Comparison of ENCODE assay signal across 21 cellular contexts in the genomic region with DNA sequence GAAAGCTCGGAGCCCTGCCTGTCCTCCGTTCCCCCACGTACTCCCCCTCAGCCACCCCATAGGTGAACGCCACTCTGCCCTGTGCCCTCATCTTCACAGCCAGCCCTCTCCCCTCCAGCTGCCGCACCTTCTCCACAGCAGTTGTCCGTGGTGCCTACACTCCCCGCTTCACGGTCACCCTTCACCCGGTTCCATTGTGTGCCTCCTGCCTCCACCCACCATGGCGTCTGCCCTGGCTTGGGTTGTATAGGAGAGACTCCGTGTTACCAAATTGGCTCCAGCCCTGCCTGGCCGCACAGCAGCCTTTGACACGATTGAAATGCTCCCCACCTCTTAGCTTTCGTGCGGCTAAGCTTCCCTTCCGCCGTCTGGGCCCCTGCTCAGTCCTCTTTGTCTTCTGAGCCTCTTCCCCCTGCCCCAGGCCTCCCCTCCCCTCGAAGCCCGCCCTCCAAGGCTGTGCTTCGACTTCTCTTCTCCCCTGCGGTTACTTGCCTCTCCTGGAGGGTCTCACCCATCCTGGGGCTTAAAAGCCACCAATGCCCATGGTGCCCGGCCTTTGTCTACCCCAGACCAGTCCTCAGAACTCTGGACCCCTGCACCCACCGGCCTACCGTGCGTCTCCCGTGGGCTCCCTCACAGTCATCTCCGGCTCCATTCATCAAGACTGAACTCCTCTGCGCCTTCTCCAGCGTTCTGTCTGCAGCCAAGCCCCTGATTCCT. TPM values are rescaled to one million over a fixed set of nuclear protein-coding genes. Genes with fewer than 3 reads are reported as not detected.
DNase-seq lines count a peak whose midpoint lies in the region; ATAC-seq and TF ChIP-seq lines count a peak whose summit lies in the region.
"Had no signal": no experiment of that assay in that cellular context is flagged by ENCODE, and none has a peak within 500 bp of the region (broad histone marks: within the 10 kb centered on the region; RNA-seq: fewer than 3 reads in every experiment).

No MANE protein-coding gene starts in this region.

- no peaks in the 10 kb centered on the region for H3K9me3 Mint-ChIP-seq in stimulated activated effector memory CD8-positive, alpha-beta T cell treated with anti-CD3 and anti-CD28 coated beads, Interleukin-12 subunit alpha, Interleukin-12 subunit beta, amount 100 ng/mL, for 72 hours
- no peaks in the 10 kb centered on the region for H3K9me3 Mint-ChIP-seq in chondrocyte (ENCODE audit: low read depth)
- no peaks in the 10 kb centered on the region for H3K9me3 Mint-ChIP-seq in activated T-helper 17 cell treated with anti-CD3 and anti-CD28 coated beads, Interleukin-2, amount 50 U/mL, for 72 hours
- H3K9me3 Mint-ChIP-seq: activated B cell treated with CpG ODN at 0.5 μM for 24 hours; activated CD4-positive, alpha-beta memory T cell treated with anti-CD3 and anti-CD28 coated beads, Interleukin-2, amount 10 ng/mL, durations not matched to agents 7 days and 5 days; stimulated activated naive CD8-positive, alpha-beta T cell treated with anti-CD3 and anti-CD28 coated beads, Interleukin-15, Interleukin-2, amounts not matched to agents 100 ng/mL and 50 ng/mL, for 24 hours had no signal

- no peaks in the 10 kb centered on the region for H3K27me3 Mint-ChIP-seq in chondrocyte (ENCODE audit: low read depth)
- peaks cover 22% of the 10 kb centered on the region for H3K27me3 Mint-ChIP-seq in activated T-helper 17 cell treated with anti-CD3 and anti-CD28 coated beads, Interleukin-2, amount 50 U/mL, for 72 hours

- no peak overlapping the region for H3K27ac Mint-ChIP-seq in stimulated activated effector memory CD8-positive, alpha-beta T cell treated with anti-CD3 and anti-CD28 coated beads, Interleukin-12 subunit alpha, Interleukin-12 subunit beta, amount 100 ng/mL, for 72 hours
- no peak overlapping the region for H3K27ac Mint-ChIP-seq in chondrocyte (ENCODE audit: unreplicated experiment)
- no peak overlapping the region for H3K27ac Mint-ChIP-seq in activated T-helper 17 cell treated with anti-CD3 and anti-CD28 coated beads, Interleukin-2, amount 50 U/mL, for 72 hours
- H3K27ac Mint-ChIP-seq: activated B cell treated with CpG ODN at 0.5 μM for 24 hours; activated CD4-positive, alpha-beta memory T cell treated with anti-CD3 and anti-CD28 coated beads, Interleukin-2, amount 10 ng/mL, durations not matched to agents 7 days and 5 days; stimulated activated naive CD8-positive, alpha-beta T cell treated with anti-CD3 and anti-CD28 coated beads, Interleukin-15, Interleukin-2, amounts not matched to agents 100 ng/mL and 50 ng/mL, for 24 hours had no signal

- no peak overlapping the region for H3K4me3 ChIP-seq in HEK293 (ENCODE audit: low read depth, low read length)
- H3K4me3 ChIP-seq: HAP-1, hepatocyte, upper lobe of right lung had no signal

- POLR2A ChIA-PET in HEK293 (lab: Yijun Ruan, JAX) = interaction anchor here (1.0 kb wide), 1 partner anchor 17 kb away, joined by 5 read pairs; no protein-coding TSS in a partner anchor

- peaks cover 6% of the 10 kb centered on the region for H3K4me1 Mint-ChIP-seq in stimulated activated effector memory CD8-positive, alpha-beta T cell treated with anti-CD3 and anti-CD28 coated beads, Interleukin-12 subunit alpha, Interleukin-12 subunit beta, amount 100 ng/mL, for 72 hours
- H3K4me1 Mint-ChIP-seq in chondrocyte (ENCODE audit: low read depth) = peaks cover 35% of the 10 kb centered on the region
- no peaks in the 10 kb centered on the region for H3K4me1 Mint-ChIP-seq in activated T-helper 17 cell treated with anti-CD3 and anti-CD28 coated beads, Interleukin-2, amount 50 U/mL, for 72 hours
- H3K4me1 Mint-ChIP-seq: activated CD4-positive, alpha-beta memory T cell treated with anti-CD3 and anti-CD28 coated beads, Interleukin-2, amount 10 ng/mL, durations not matched to agents 7 days and 5 days had no signal

- H3K36me3 Mint-ChIP-seq in stimulated activated effector memory CD8-positive, alpha-beta T cell treated with anti-CD3 and anti-CD28 coated beads, Interleukin-12 subunit alpha, Interleukin-12 subunit beta, amount 100 ng/mL, for 72 hours = no peaks in the 10 kb centered on the region
- H3K36me3 Mint-ChIP-seq in chondrocyte (ENCODE audit: low read depth) = no peaks in the 10 kb centered on the region
- H3K36me3 Mint-ChIP-seq in activated T-helper 17 cell treated with anti-CD3 and anti-CD28 coated beads, Interleukin-2, amount 50 U/mL, for 72 hours (ENCODE audit: low read depth) = no peaks in the 10 kb centered on the region

- peaks cover 6% of the 10 kb centered on the region for H3K4me1 ChIP-seq in HEK293 (ENCODE audit: control insufficient read depth, insufficient read depth, low read length)

- H3K4me3 Mint-ChIP-seq in stimulated activated effector memory CD8-positive, alpha-beta T cell treated with anti-CD3 and anti-CD28 coated beads, Interleukin-12 subunit alpha, Interleukin-12 subunit beta, amount 100 ng/mL, for 72 hours = peak overlapping the region; percentile 14
- no peak overlapping the region for H3K4me3 Mint-ChIP-seq in chondrocyte (ENCODE audit: unreplicated experiment)
- H3K4me3 Mint-ChIP-seq in activated T-helper 17 cell treated with anti-CD3 and anti-CD28 coated beads, Interleukin-2, amount 50 U/mL, for 72 hours = no peak overlapping the region
- H3K4me3 Mint-ChIP-seq: activated B cell treated with CpG ODN at 0.5 μM for 24 hours; activated CD4-positive, alpha-beta memory T cell treated with anti-CD3 and anti-CD28 coated beads, Interleukin-2, amount 10 ng/mL, durations not matched to agents 7 days and 5 days; stimulated activated naive CD8-positive, alpha-beta T cell treated with anti-CD3 and anti-CD28 coated beads, Interleukin-15, Interleukin-2, amounts not matched to agents 100 ng/mL and 50 ng/mL, for 24 hours had no signal

- H3K27ac ChIP-seq in HEK293 (ENCODE audit: extremely low read depth, low read depth, low read length) = no peak overlapping the region
- H3K27ac ChIP-seq in caudate nucleus (ENCODE audit: low read depth, low read length) = peak overlapping the region; percentile 18
- H3K27ac ChIP-seq: hepatocyte, upper lobe of right lung had no signal

- peak; percentile 35 for ATAC-seq in left colon
- ATAC-seq in stimulated activated effector memory CD8-positive, alpha-beta T cell treated with anti-CD3 and anti-CD28 coated beads, Interleukin-12 subunit alpha, Interleukin-12 subunit beta, amount 100 ng/mL, for 72 hours = no peak
- ATAC-seq in GM21529 (IDR thresholded peaks at IDR 0.05; ENCODE audit: unreplicated experiment) = no peak
- ATAC-seq in activated T-helper 17 cell treated with anti-CD3 and anti-CD28 coated beads, Interleukin-2, amount 50 U/mL, for 72 hours (replicated peaks) = no peak
- ATAC-seq: Panc1, upper lobe of right lung had no signal

- intact Hi-C loops in left colon (cut with DNase I, micrococcal nuclease) = loop anchor here (5.0 kb wide), 1 partner anchor 82 kb away; no protein-coding TSS in a partner anchor

- CTCF ChIA-PET in HEK293 (lab: Yijun Ruan, JAX) = interaction anchor here (0.9 to 2.9 kb wide), 7 partner anchors 7 to 238 kb away, joined by 3 to 25 read pairs (median 5); partner anchors contain the start of gene PALD1

- no peaks in the 10 kb centered on the region for H3K9me3 ChIP-seq in HEK293 (ENCODE audit: control insufficient read depth, insufficient read depth, low read depth, low read length)
- H3K9me3 ChIP-seq: HAP-1, upper lobe of right lung had no signal

- DNase-seq in caudate nucleus (lab: John Stamatoyannopoulos, UW) (no peak), left colon (no peak), chondrocyte (ENCODE audit: low spot score) (no peak)
- DNase-seq in stimulated activated effector memory CD8-positive, alpha-beta T cell treated with anti-CD3 and anti-CD28 coated beads, Interleukin-12 subunit alpha, Interleukin-12 subunit beta, amount 100 ng/mL, for 72 hours (ENCODE audit: low spot score in 2 of 2) = no peak
- no peak for DNase-seq in activated CD4-positive, CD25-positive, alpha-beta regulatory T cell (lab: John Stamatoyannopoulos, UW)
- DNase-seq: activated B cell treated with CpG ODN at 0.5 μM for 24 hours; activated CD4-positive, alpha-beta memory T cell treated with anti-CD3 and anti-CD28 coated beads, Interleukin-2, amount 10 ng/mL, durations not matched to agents 7 days and 5 days; activated naive CD4-positive, alpha-beta T cell treated with Interleukin-2 at 50 U/mL for 16 hours; anterior cingulate cortex; cerebellar nuclear complex; kidney glomerular epithelial cell; midbrain; NCI-H1694; upper lobe of right lung had no signal

- TF ChIP-seq CTCF in HEK293 (tag by site-specific recombination; IDR thresholded peaks at IDR 0.05) = no peak
- TF ChIP-seq CTCF in chondrocyte (IDR thresholded peaks at IDR 0.05) = no peak

- no peaks in the 10 kb centered on the region for H3K36me3 ChIP-seq in HEK293 (ENCODE audit: control insufficient read depth in 2 of 2, insufficient read depth in 1 of 2, low read length in 2 of 2)
- H3K36me3 ChIP-seq: HAP-1, upper lobe of right lung had no signal

TF ChIP-seq in HEK293, 187 proteins besides CTCF, POLR2A, EP300 and RAD21:
- TF ChIP-seq ZSCAN16 (tag by site-specific recombination; IDR thresholded peaks at IDR 0.05) = no peak
- TF ChIP-seq ZBTB17 (tag by site-specific recombination; IDR thresholded peaks at IDR 0.05) = 0 out of 2 replicates have a peak, but pooled peaks have one; percentile 16

RNA-seq across cellular contexts. Expression of gene NODAL, which starts 18.4 kb away (rescaled TPM):
- total RNA-seq in left colon = not detected
- total RNA-seq in chondrocyte = 0.49 TPM in 1 of 3 replicates, not detected in the others
- total RNA-seq in activated T-helper 17 cell treated with anti-CD3 and anti-CD28 coated beads, Interleukin-2, amount 50 U/mL, for 72 hours = not detected
- total RNA-seq: activated B cell treated with CpG ODN at 0.5 μM for 24 hours, hepatocyte, upper lobe of right lung had no signal

RNA-seq across cellular contexts. Expression of gene PALD1, which starts 18.6 kb away (rescaled TPM):
- total RNA-seq in left colon = 1 to 10 TPM; 1.3 to 3.9 TPM
- total RNA-seq in chondrocyte = 2.4 to 4.1 TPM (median 4.0 TPM) in 3 replicates
- 1 to 10 TPM in 1 of 2 donors, under 1 TPM in 1; 0.17 to 1.4 TPM for total RNA-seq in activated T-helper 17 cell treated with anti-CD3 and anti-CD28 coated beads, Interleukin-2, amount 50 U/mL, for 72 hours

RNA-seq across cellular contexts. Expression of gene EIF4EBP2, which starts 56.0 kb away (rescaled TPM):
- total RNA-seq in left colon = 100 to 1,000 TPM in 1 of 2 donors, 10 to 100 TPM in 1; 72.2 to 112 TPM
- 39.6 to 52.9 TPM (median 41.0 TPM) in 3 replicates for total RNA-seq in chondrocyte
- 10 to 100 TPM; 16.1 to 29.0 TPM for total RNA-seq in activated T-helper 17 cell treated with anti-CD3 and anti-CD28 coated beads, Interleukin-2, amount 50 U/mL, for 72 hours
